Comparison of ENCODE assay signal across 9 cellular contexts in the genomic region with DNA sequence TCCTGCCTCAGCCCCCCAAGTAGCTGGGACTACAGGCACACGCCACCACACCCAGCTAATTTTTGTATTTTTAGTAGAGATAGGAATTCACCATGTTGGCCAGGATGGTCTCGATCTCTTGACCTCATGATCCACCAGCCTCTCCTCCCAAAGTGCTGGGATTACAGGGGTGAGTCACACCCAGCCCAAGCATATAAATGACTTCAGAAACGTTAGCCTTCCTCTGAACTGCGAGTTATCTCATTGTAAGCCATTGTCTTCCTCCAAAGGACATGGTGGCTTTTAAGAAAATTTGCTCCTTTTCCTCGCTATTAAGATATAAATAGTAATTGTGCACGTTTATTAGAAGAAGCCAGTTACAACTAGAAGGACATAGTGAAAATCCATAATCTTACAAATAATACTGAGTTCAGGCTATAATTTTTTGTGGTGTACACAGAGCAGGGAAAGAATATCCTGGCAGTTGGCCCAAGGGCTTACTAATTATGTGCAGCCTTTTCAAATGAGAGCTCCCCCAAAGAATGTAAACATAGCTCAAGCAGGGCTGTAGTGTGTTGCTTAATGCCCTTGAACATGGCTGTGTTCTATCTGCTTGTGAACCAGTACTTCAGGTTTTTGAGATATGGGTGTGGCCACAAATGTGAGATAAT.
DNase-seq lines count a peak whose midpoint lies in the region; ATAC-seq and TF ChIP-seq lines count a peak whose summit lies in the region.
"Had no signal": no experiment of that assay in that cellular context is flagged by ENCODE, and none has a peak within 500 bp of the region (broad histone marks: within the 10 kb centered on the region; RNA-seq: fewer than 3 reads in every experiment).

No MANE protein-coding gene starts in this region.

- H3K4me3 ChIP-seq in smooth muscle cell: no peak overlapping the region

- H3K9ac ChIP-seq in smooth muscle cell (ENCODE audit: low read depth): no peak overlapping the region

- H3K9me3 ChIP-seq in smooth muscle cell (replicated peaks; ENCODE audit: low read depth): no peaks in the 10 kb centered on the region

- H3K4me2 ChIP-seq in smooth muscle cell: peak overlapping the region; percentile 48

- 33% methylated on average over 6 of the region's 6 CpGs for WGBS in smooth muscle cell (ENCODE audit: low lambda C conversion rate)

- TF ChIP-seq CTCF in smooth muscle cell (IDR thresholded peaks at IDR 0.05; ENCODE audit: borderline replicate concordance, insufficient read depth, poor library complexity, severe bottlenecking): no peak

- H3K27me3 Mint-ChIP-seq in activated naive CD8-positive, alpha-beta T cell treated with anti-CD3 and anti-CD28 coated beads for 36 hours: no peaks in the 10 kb centered on the region

- H3K4me3 Mint-ChIP-seq in activated naive CD8-positive, alpha-beta T cell treated with anti-CD3 and anti-CD28 coated beads for 36 hours: no peak overlapping the region

- H2AFZ ChIP-seq in smooth muscle cell (ENCODE audit: low read depth): no peak overlapping the region

- peak overlapping the region; percentile 66 for H3K27ac ChIP-seq in smooth muscle cell (ENCODE audit: low read depth)

- H3K79me2 ChIP-seq in smooth muscle cell (ENCODE audit: low read depth): no peaks in the 10 kb centered on the region

- H3K27me3 ChIP-seq in smooth muscle cell (ENCODE audit: low read depth): no peaks in the 10 kb centered on the region

- no peaks in the 10 kb centered on the region for H4K20me1 ChIP-seq in smooth muscle cell (ENCODE audit: low read depth)

- no peaks in the 10 kb centered on the region for H3K4me1 Mint-ChIP-seq in activated naive CD8-positive, alpha-beta T cell treated with anti-CD3 and anti-CD28 coated beads for 36 hours

- peak; percentile 43 for DNase-seq in HPDE6-E6E7 (ENCODE audit: extremely low spot score)
- DNase-seq in NCI-H446 treated with DMSO at 0.1 percent for 48 hours (lab: John Stamatoyannopoulos, UW): peak; percentile 68
- DNase-seq in smooth muscle cell (lab: John Stamatoyannopoulos, UW; ENCODE audit: unreplicated experiment): no peak
- no peak for DNase-seq in effector CD8-positive, alpha-beta T cell (lab: John Stamatoyannopoulos, UW)
- no peak for DNase-seq in stimulated activated CD4-positive, alpha-beta T cell treated with anti-CD3 and anti-CD28 coated beads, Interleukin-2, amount 100 ng/mL, for 24 hours
- DNase-seq in activated naive CD8-positive, alpha-beta T cell treated with anti-CD3 and anti-CD28 coated beads for 36 hours: no peak
- DNase-seq: effector CD4-positive, alpha-beta T cell had no signal

- H3F3A ChIP-seq in smooth muscle cell (ENCODE audit: low read depth): peaks cover 8% of the 10 kb centered on the region

- peak; percentile 99 for ATAC-seq in esophagus mucosa
- ATAC-seq in HG03045 (IDR thresholded peaks at IDR 0.05; ENCODE audit: unreplicated experiment): no peak

- H3K27ac Mint-ChIP-seq in activated naive CD8-positive, alpha-beta T cell treated with anti-CD3 and anti-CD28 coated beads for 36 hours: no peak overlapping the region

- H3K4me1 ChIP-seq in smooth muscle cell (ENCODE audit: low read depth): no peaks in the 10 kb centered on the region

- H3K9me3 Mint-ChIP-seq in activated naive CD8-positive, alpha-beta T cell treated with anti-CD3 and anti-CD28 coated beads for 36 hours: no peaks in the 10 kb centered on the region

- H3K36me3 Mint-ChIP-seq in activated naive CD8-positive, alpha-beta T cell treated with anti-CD3 and anti-CD28 coated beads for 36 hours: no peaks in the 10 kb centered on the region

- no peaks in the 10 kb centered on the region for H3K36me3 ChIP-seq in smooth muscle cell (ENCODE audit: low read depth)

Comparison
In these comparisons a context has a peak if more than half of its experiments do, and no peak if none do; other contexts are left out.
1. DNase-seq: peak in HPDE6-E6E7 (single experiment) and NCI-H446 treated with DMSO at 0.1 percent for 48 hours (single experiment); none in smooth muscle cell (single experiment), effector CD8-positive, alpha-beta T cell (single experiment), stimulated activated CD4-positive, alpha-beta T cell treated with anti-CD3 and anti-CD28 coated beads, Interleukin-2, amount 100 ng/mL, for 24 hours (0 of 2) and activated naive CD8-positive, alpha-beta T cell treated with anti-CD3 and anti-CD28 coated beads for 36 hours (single experiment).